1 cellular context compared by ENCODE assay signal in genomic region chr20:53628076-53628475, GRCh38.
TF ChIP-seq lines count a peak whose summit lies in the region.

No MANE protein-coding gene starts in this region.

TF ChIP-seq in HepG2, 621 proteins besides CTCF, POLR2A, EP300 and RAD21 (continued from another document):
- TF ChIP-seq CREM (IDR thresholded peaks at IDR 0.05) (0 out of 2 replicates have a peak, but pooled peaks have one; percentile 9), CREM (CRISPR knock-in tag; IDR thresholded peaks at IDR 0.05) (no peak)
